ENCODE assay signal across 21 cellular contexts in genomic region chr17:16661217-16661616, GRCh38. TPM values are rescaled to one million over a fixed set of nuclear protein-coding genes. Genes with fewer than 3 reads are reported as not detected.
A peak's percentile ranks its signal among the peaks of the same experiment; 100 is the strongest.
DNase-seq lines count a peak whose midpoint lies in the region; ATAC-seq, FAIRE-seq and TF ChIP-seq lines count a peak whose summit lies in the region.
"Had no signal": no experiment of that assay in that cellular context is flagged by ENCODE, and none has a peak within 500 bp of the region (broad histone marks: within the 10 kb centered on the region; RNA-seq: fewer than 3 reads in every experiment).

No MANE protein-coding gene starts in this region.

- H3F3A ChIP-seq in PC-3 (ENCODE audit: low read length, unreplicated experiment) = no peaks in the 10 kb centered on the region

- H3K4me2 ChIP-seq in PC-3 (ENCODE audit: low read length) (no peak overlapping the region), mesendoderm (ENCODE audit: low read length) (no peak overlapping the region)
- H3K4me2 ChIP-seq: A549 had no signal

- H2AK5ac ChIP-seq in mesendoderm (ENCODE audit: low read length) = no peak overlapping the region

- TF ChIP-seq CTCF in PC-3 (conservative IDR thresholded peaks at IDR 0.05; ENCODE audit: low read depth, low read length) = no peak
- no peak for TF ChIP-seq CTCF in kidney (IDR thresholded peaks at IDR 0.05; ENCODE audit: borderline replicate concordance, extremely low read depth, insufficient read depth)

- H3K9me2 ChIP-seq in PC-3 (replicated peaks; ENCODE audit: low read length) = no peaks in the 10 kb centered on the region

- H3K9ac ChIP-seq in PC-3 (ENCODE audit: low read length) = no peak overlapping the region
- no peak overlapping the region for H3K9ac ChIP-seq in kidney (ENCODE audit: low read length in 2 of 2)
- H3K9ac ChIP-seq in mesendoderm (ENCODE audit: low read length) = no peak overlapping the region
- H3K9ac ChIP-seq: GM23248 had no signal

- CTCF ChIA-PET in PC-3 (lab: Charles Lee) = no interaction called here

- H3K36me3 ChIP-seq in PC-3 (ENCODE audit: low read depth, low read length) (no peaks in the 10 kb centered on the region), kidney (ENCODE audit: control insufficient read depth in 1 of 2, insufficient read depth in 2 of 2, low read length in 2 of 2) (no peaks in the 10 kb centered on the region), mesendoderm (ENCODE audit: control insufficient read depth, insufficient read depth, low read length) (no peaks in the 10 kb centered on the region)
- H3K36me3 ChIP-seq: HAP-1 had no signal

- H3K79me1 ChIP-seq in mesendoderm (ENCODE audit: low read length) = no peaks in the 10 kb centered on the region

- H4K5ac ChIP-seq in mesendoderm (ENCODE audit: low read length) = no peak overlapping the region

- no peak overlapping the region for H3K18ac ChIP-seq in mesendoderm (ENCODE audit: low read length)

- ATAC-seq in PC-3 (no peak), GM18873 (IDR thresholded peaks at IDR 0.05; ENCODE audit: low FRiP score, unreplicated experiment) (no peak), HG02642 (IDR thresholded peaks at IDR 0.05; ENCODE audit: poor library complexity, unreplicated experiment) (no peak), HG03457 (IDR thresholded peaks at IDR 0.05; ENCODE audit: unreplicated experiment) (no peak)
- ATAC-seq: A549 had no signal

- H3K4me3 ChIP-seq in PC-3 (ENCODE audit: low read length) (no peak overlapping the region), kidney (ENCODE audit: low read length in 2 of 2) (no peak overlapping the region), mesendoderm (ENCODE audit: low read length) (no peak overlapping the region)
- H3K4me3 ChIP-seq: A549, GM23248, HAP-1 had no signal

- H2BK15ac ChIP-seq in mesendoderm (replicated peaks; ENCODE audit: low read depth) = no peak overlapping the region

- no peak overlapping the region for H2AFZ ChIP-seq in PC-3 (ENCODE audit: low read length)
- H2AFZ ChIP-seq: GM23248 had no signal

- POLR2A ChIA-PET in PC-3 (lab: Charles Lee; ENCODE audit: unreplicated experiment) = interaction anchor here (0.7 kb wide), 1 partner anchor 690 kb away, joined by 4 read pairs; no protein-coding TSS in a partner anchor

- no peaks in the 10 kb centered on the region for H3K27me3 ChIP-seq in PC-3 (ENCODE audit: low read length)
- H3K27me3 ChIP-seq in mesendoderm (ENCODE audit: insufficient read depth, low read length, poor library complexity) = no peaks in the 10 kb centered on the region

- H3K56ac ChIP-seq in mesendoderm (ENCODE audit: low read length) = no peak overlapping the region

- no peak overlapping the region for H3K23ac ChIP-seq in mesendoderm (ENCODE audit: low read length)

- H2BK5ac ChIP-seq in mesendoderm (ENCODE audit: low read length) = no peak overlapping the region

- H3K79me2 ChIP-seq in PC-3 (ENCODE audit: low read length) (no peaks in the 10 kb centered on the region), mesendoderm (ENCODE audit: control insufficient read depth, insufficient read depth, low read length) (no peaks in the 10 kb centered on the region)

- H3K27ac ChIP-seq in PC-3 (ENCODE audit: low read length) (no peak overlapping the region), kidney (ENCODE audit: low read depth in 2 of 2, low read length in 2 of 2) (no peak overlapping the region), mesendoderm (ENCODE audit: low read depth, low read length) (no peak overlapping the region)
- H3K27ac ChIP-seq: 22Rv1, A549, C4-2B, GM23248, HL-60 had no signal

- no peaks in the 10 kb centered on the region for H3K9me3 ChIP-seq in PC-3 (ENCODE audit: low read length)
- H3K9me3 ChIP-seq in kidney (ENCODE audit: control insufficient read depth in 1 of 2, low read length in 2 of 2) = no peaks in the 10 kb centered on the region
- H3K9me3 ChIP-seq: A549, Caco-2, HAP-1 had no signal

- BruUV-seq in PC-3 (replicated peaks; lab: Mats Ljungman, UMichigan) = no TSS peak

- H4K20me1 ChIP-seq in PC-3 (ENCODE audit: low read length) = no peaks in the 10 kb centered on the region

- H2BK120ac ChIP-seq in mesendoderm (ENCODE audit: low read depth, low read length) = no peak overlapping the region

- H4K8ac ChIP-seq in mesendoderm (ENCODE audit: low read depth, low read length) = no peak overlapping the region

- no peak overlapping the region for H3K4ac ChIP-seq in mesendoderm (ENCODE audit: low read depth, low read length)

- FAIRE-seq in colon (lab: Jason Lieb, UNC) (peak; percentile 96), kidney (lab: Jason Lieb, UNC) (peak; percentile 68)
- FAIRE-seq: A549, D721Med, G401.6, GM12891 had no signal

- intact Hi-C loops in PC-3 (cut with micrococcal nuclease) = no loop called here
- intact Hi-C loops in kidney (cut with DNase I) = no loop called here

- H3K4me1 ChIP-seq in PC-3 (ENCODE audit: insufficient read depth, low read length) (no peaks in the 10 kb centered on the region), kidney (ENCODE audit: control insufficient read depth in 1 of 2, insufficient read depth in 1 of 2, low read depth in 1 of 2, low read length in 2 of 2) (no peaks in the 10 kb centered on the region), mesendoderm (ENCODE audit: control insufficient read depth, low read depth, low read length) (no peaks in the 10 kb centered on the region)
- H3K4me1 ChIP-seq: A549, Caco-2, HAP-1 had no signal

- DNase-seq in PC-3 = peak; percentile 10
- peak; percentile 62 for DNase-seq in fibroblast of gingiva (ENCODE audit: low read depth)
- DNase-seq in kidney = no peak
- DNase-seq in mesendoderm = no peak
- DNase-seq: AML-193; Caco-2; CD4-positive, alpha-beta T cell; GM23248 had no signal

RNA-seq across cellular contexts. Expression of gene ZNF624, which starts 7.6 kb away (rescaled TPM):
- total RNA-seq in PC-3 (2014; rRNA removed) = 1.9 and 3.5 TPM in 2 replicates
- total RNA-seq in kidney = 7.8 TPM
- 0.90 TPM for polyA plus RNA-seq in kidney (ENCODE audit: insufficient read depth, low read depth, low replicate concordance)
- 1.3 TPM for polyA plus RNA-seq in mesendoderm (2013, experiment 1 of 2)
- 1.1 TPM for polyA plus RNA-seq in mesendoderm (2013, experiment 2 of 2)

RNA-seq across cellular contexts. Expression of gene CCDC144A, which starts 28.8 kb away (rescaled TPM):
- total RNA-seq in PC-3 (2014; rRNA removed) (0.15 and 0.17 TPM in 2 replicates), kidney (7.6 TPM)
- polyA plus RNA-seq in kidney (ENCODE audit: insufficient read depth, low read depth, low replicate concordance) = 0.52 TPM
- 0.24 TPM for polyA plus RNA-seq in mesendoderm (2013, experiment 1 of 2)
- 0.31 TPM for polyA plus RNA-seq in mesendoderm (2013, experiment 2 of 2)
- total RNA-seq: HT1080 had no signal

Comparison
In these comparisons a context has a peak if more than half of its experiments do, and no peak if none do; other contexts are left out.
1. DNase-seq: peak in PC-3 (single experiment) and fibroblast of gingiva (single experiment); none in kidney (single experiment) and mesendoderm (single experiment).